ENCODE assay signal across 8 cellular contexts in genomic region chr19:29665215-29665825, GRCh38. TPM values are rescaled to one million over a fixed set of nuclear protein-coding genes. Genes with fewer than 3 reads are reported as not detected.
A peak's percentile ranks its signal among the peaks of the same experiment; 100 is the strongest.
DNase-seq lines count a peak whose midpoint lies in the region; ATAC-seq and TF ChIP-seq lines count a peak whose summit lies in the region.

A gene with protein sequence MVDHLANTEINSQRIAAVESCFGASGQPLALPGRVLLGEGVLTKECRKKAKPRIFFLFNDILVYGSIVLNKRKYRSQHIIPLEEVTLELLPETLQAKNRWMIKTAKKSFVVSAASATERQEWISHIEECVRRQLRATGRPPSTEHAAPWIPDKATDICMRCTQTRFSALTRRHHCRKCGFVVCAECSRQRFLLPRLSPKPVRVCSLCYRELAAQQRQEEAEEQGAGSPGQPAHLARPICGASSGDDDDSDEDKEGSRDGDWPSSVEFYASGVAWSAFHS (plus strand): TSS chr19:29665461. CDS start chr19:29673840, 8,379 bp downstream.

- H2AFZ ChIP-seq in SK-N-SH (ENCODE audit: low read depth) = peak within 1 kb of the TSS; percentile 92; the same call in 1 of the 2 replicates

- 0% methylated on average over 13 of the region's 75 CpGs for WGBS in SK-N-SH (ENCODE audit: low lambda C conversion rate)

- H3K79me2 ChIP-seq in SK-N-SH (ENCODE audit: insufficient read depth) = peaks cover 4% of the 10 kb centered on the region; the same call in 1 of the 2 replicates

- peak within 1 kb of the TSS; percentile 94 for H3K4me2 ChIP-seq in SK-N-SH

- H3K9me2 ChIP-seq in SK-N-SH = no peaks in the 10 kb centered on the region

- H3K4me1 Mint-ChIP-seq in activated naive CD4-positive, alpha-beta T cell treated with anti-CD3 and anti-CD28 coated beads, Interleukin-2, amount 10 ng/mL, durations not matched to agents 7 days and 5 days = peaks cover 63% of the 10 kb centered on the region

- H3K4me3 Mint-ChIP-seq in activated naive CD4-positive, alpha-beta T cell treated with anti-CD3 and anti-CD28 coated beads, Interleukin-2, amount 10 ng/mL, durations not matched to agents 7 days and 5 days = peak within 1 kb of the TSS; percentile 92

- peak; percentile 7; the same call in 1 of the 2 replicates for TF ChIP-seq RAD21 in SK-N-SH (IDR thresholded peaks at IDR 0.05; ENCODE audit: low read length)

- no peaks in the 10 kb centered on the region for H3K27me3 ChIP-seq in SK-N-SH (ENCODE audit: insufficient read depth)

- H3K9me3 Mint-ChIP-seq in activated naive CD4-positive, alpha-beta T cell treated with anti-CD3 and anti-CD28 coated beads, Interleukin-2, amount 10 ng/mL, durations not matched to agents 7 days and 5 days = no peaks in the 10 kb centered on the region

- H3K27me3 Mint-ChIP-seq in activated naive CD4-positive, alpha-beta T cell treated with anti-CD3 and anti-CD28 coated beads, Interleukin-2, amount 10 ng/mL, durations not matched to agents 7 days and 5 days = peaks cover 12% of the 10 kb centered on the region

- peak within 1 kb of the TSS; percentile 80 for H3K4me3 ChIP-seq in Jurkat, Clone E6-1 (ENCODE audit: low read length)
- H3K4me3 ChIP-seq in SK-N-SH (ENCODE audit: low read depth in 2 of 2, low read length in 1 of 2) = peak within 1 kb of the TSS; percentile 74 to 82

- H3K36me3 ChIP-seq in ES-I3 (ENCODE audit: insufficient read depth, low read length) (no peaks in the 10 kb centered on the region), SK-N-SH (replicated peaks in 1 of 2; ENCODE audit: control insufficient read depth in 1 of 2, insufficient read depth in 2 of 2, low read length in 1 of 2) (no peaks in the 10 kb centered on the region)

- H3K36me3 Mint-ChIP-seq in activated naive CD4-positive, alpha-beta T cell treated with anti-CD3 and anti-CD28 coated beads, Interleukin-2, amount 10 ng/mL, durations not matched to agents 7 days and 5 days = peaks cover 30% of the 10 kb centered on the region

- TF ChIP-seq CTCF in SK-N-SH (IDR thresholded peaks at IDR 0.05) = no peak
- no peak for TF ChIP-seq CTCF in omental fat pad (IDR thresholded peaks at IDR 0.05)

- peaks cover 28% of the 10 kb centered on the region; the same call in 1 of the 2 replicates for H3K4me1 ChIP-seq in ES-I3 (ENCODE audit: insufficient read depth, low read length)
- peaks cover 14 to 27% of the 10 kb centered on the region in 2 experiments; a peak in 3 of 4 replicates for H3K4me1 ChIP-seq in SK-N-SH (ENCODE audit: control insufficient read depth in 1 of 2, insufficient read depth in 2 of 2, low read depth in 1 of 2, low read length in 1 of 2)

- no peak for TF ChIP-seq EP300 in SK-N-SH (IDR thresholded peaks at IDR 0.05; ENCODE audit: borderline replicate concordance in 1 of 2, low read depth in 1 of 2, low read length in 1 of 2)

- CTCF ChIA-PET in SK-N-SH (lab: Yijun Ruan, JAX) = interaction anchor here (1.0 to 3.5 kb wide), 7 partner anchors 8 to 59 kb away, joined by 3 to 15 read pairs (median 5); partner anchors contain the start of gene POP4
- CTCF ChIA-PET in activated naive CD4-positive, alpha-beta T cell treated with anti-CD3 and anti-CD28 coated beads, Interleukin-2, amount 10 ng/mL, durations not matched to agents 7 days and 5 days (lab: Charles Lee) = interaction anchor here (0.7 to 5.6 kb wide), 11 partner anchors 8 to 59 kb away, joined by 3 to 58 read pairs (median 7); partner anchors contain the start of genes C19orf12 and POP4

- no peak for DNase-seq in Jurkat, Clone E6-1 (ENCODE audit: low read depth, low spot score)
- DNase-seq in SK-N-SH = peak; percentile 98
- DNase-seq in activated naive CD4-positive, alpha-beta T cell treated with anti-CD3 and anti-CD28 coated beads, Interleukin-2, amount 10 ng/mL, durations not matched to agents 7 days and 5 days = peak; percentile 91
- DNase-seq in glomerular endothelial cell (ENCODE audit: extremely low read depth, low read depth, low spot score) = no peak
- peak; percentile 67 for DNase-seq in omental fat pad (ENCODE audit: low spot score)

- H3K9ac ChIP-seq in ES-I3 (ENCODE audit: low read depth, low read length) (peak within 1 kb of the TSS; percentile 90), SK-N-SH (peak within 1 kb of the TSS; percentile 70)

- peaks cover 18% of the 10 kb centered on the region for H3F3A ChIP-seq in SK-N-SH (replicated peaks; ENCODE audit: insufficient read depth)

- ATAC-seq in GM21717 (IDR thresholded peaks at IDR 0.05; ENCODE audit: unreplicated experiment) (peak; percentile 78), omental fat pad (ENCODE audit: low FRiP score) (peak; percentile 81)

- POLR2A ChIA-PET in SK-N-SH (lab: Yijun Ruan, JAX) = interaction anchor here (0.9 to 1.4 kb wide), 2 partner anchors 50 to 59 kb away, joined by 4 to 5 read pairs; partner anchors contain the start of genes C19orf12 and POP4

- H4K20me1 ChIP-seq in SK-N-SH (ENCODE audit: insufficient read depth) = no peaks in the 10 kb centered on the region

- H3K9me3 ChIP-seq in ES-I3 (ENCODE audit: control insufficient read depth, insufficient read depth, low read length) (no peaks in the 10 kb centered on the region), SK-N-SH (no peaks in the 10 kb centered on the region)

- H3K27ac Mint-ChIP-seq in activated naive CD4-positive, alpha-beta T cell treated with anti-CD3 and anti-CD28 coated beads, Interleukin-2, amount 10 ng/mL, durations not matched to agents 7 days and 5 days = peak within 1 kb of the TSS; percentile 95

- H3K27ac ChIP-seq in SK-N-SH (ENCODE audit: low read depth in 2 of 2, low read length in 1 of 2) (peak within 1 kb of the TSS in 1 of 2 experiments; percentile 26; a peak in 1 of 4 replicates), temporal lobe (ENCODE audit: low read depth, low read length) (peak within 1 kb of the TSS; percentile 8)

TF ChIP-seq in SK-N-SH, 30 proteins besides CTCF, POLR2A, EP300 and RAD21:
- peak; percentile 34; the same call in 1 of the 2 replicates for TF ChIP-seq NRF1 (IDR thresholded peaks at IDR 0.05; ENCODE audit: low read depth, low read length)
- TF ChIP-seq FOSL2 (IDR thresholded peaks at IDR 0.05; ENCODE audit: borderline replicate concordance, low read depth) = no peak
- peak; percentile 55 for TF ChIP-seq MXI1 (IDR thresholded peaks at IDR 0.05; ENCODE audit: low read depth, low read length)
TF ChIP-seq in SK-N-SH: peak in this region for 2.

RNA-seq across cellular contexts. Expression of the gene that starts here (rescaled TPM):
- 23.0 TPM for polyA plus RNA-seq in Jurkat, Clone E6-1 (2012; ENCODE audit: insufficient read depth, insufficient read length)
- 3.9 TPM in 2 replicates for polyA plus RNA-seq in SK-N-SH (2012; rRNA removed)
- 1.4 and 2.3 TPM in 2 replicates for polyA plus RNA-seq in SK-N-SH (2012; cell fraction: cytosol; rRNA removed)
- 6.4 and 8.0 TPM in 2 replicates for polyA plus RNA-seq in SK-N-SH (2012; cell fraction: nucleus; rRNA removed)
- 16.3 and 22.8 TPM in 2 replicates for total RNA-seq in glomerular endothelial cell
- total RNA-seq in omental fat pad = 10 to 100 TPM; 10.7 to 55.5 (median 21.5) TPM
- 0.49 TPM for total RNA-seq in temporal lobe

Comparison
In these comparisons a context has a peak if more than half of its experiments do, and no peak if none do; other contexts are left out.
1. DNase-seq: peak in SK-N-SH (single experiment), activated naive CD4-positive, alpha-beta T cell treated with anti-CD3 and anti-CD28 coated beads, Interleukin-2, amount 10 ng/mL, durations not matched to agents 7 days and 5 days (single experiment) and omental fat pad (single experiment); none in Jurkat, Clone E6-1 (single experiment) and glomerular endothelial cell (single experiment).